In the genomic region with DNA sequence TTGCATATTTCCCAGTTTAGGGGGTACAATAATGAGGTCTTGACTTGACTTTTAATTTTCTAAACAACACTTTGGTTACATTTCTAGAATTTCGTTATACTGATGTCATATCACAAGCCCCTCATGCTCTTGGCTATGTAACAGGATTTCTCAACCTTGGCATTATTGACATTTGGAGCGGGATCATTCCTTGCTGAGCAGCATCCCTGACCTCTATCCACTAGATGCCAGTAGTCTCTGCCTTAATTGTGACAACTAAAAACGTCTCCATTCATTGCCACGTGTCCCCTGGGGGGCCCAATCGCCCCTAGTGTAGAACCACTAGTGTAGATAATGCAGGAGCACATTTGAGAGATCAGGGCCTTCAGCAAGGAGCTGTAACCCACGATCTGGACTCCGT, we compare ENCODE assay signal across 1 cellular context.
TF ChIP-seq lines count a peak whose summit lies in the region.

No MANE protein-coding gene starts in this region.

TF ChIP-seq in liver, 16 proteins besides CTCF, POLR2A, EP300 and RAD21 (continued from another document):
- TF ChIP-seq, protein P1, sequence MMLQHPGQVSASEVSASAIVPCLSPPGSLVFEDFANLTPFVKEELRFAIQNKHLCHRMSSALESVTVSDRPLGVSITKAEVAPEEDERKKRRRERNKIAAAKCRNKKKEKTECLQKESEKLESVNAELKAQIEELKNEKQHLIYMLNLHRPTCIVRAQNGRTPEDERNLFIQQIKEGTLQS (IDR thresholded peaks at IDR 0.05): no peak
- no peak for TF ChIP-seq RXRA (IDR thresholded peaks at IDR 0.05)
- TF ChIP-seq TAF1 (conservative IDR thresholded peaks at IDR 0.05): no peak
- no peak for TF ChIP-seq NR2F2 (IDR thresholded peaks at IDR 0.05)
- TF ChIP-seq EGR1 (IDR thresholded peaks at IDR 0.05; ENCODE audit: low read depth in 2 of 2): no peak
- TF ChIP-seq JUND (IDR thresholded peaks at IDR 0.05): no peak
